In genomic region chr17:76251478-76252039, GRCh38 we compare ENCODE assay signal across 8 cellular contexts. TPM values are rescaled to one million over a fixed set of nuclear protein-coding genes. Genes with fewer than 3 reads are reported as not detected.
DNase-seq lines count a peak whose midpoint lies in the region; ATAC-seq and TF ChIP-seq lines count a peak whose summit lies in the region.

No MANE protein-coding gene starts in this region.

- no peaks in the 10 kb centered on the region for H3K79me2 ChIP-seq in GM23338 (replicated peaks; ENCODE audit: insufficient read depth)

- H3K9me2 ChIP-seq in GM23338 (ENCODE audit: insufficient read depth) = no peaks in the 10 kb centered on the region

- H4K20me1 ChIP-seq in GM23338 (replicated peaks; ENCODE audit: insufficient read depth) = no peaks in the 10 kb centered on the region

- no peaks in the 10 kb centered on the region for H3K9me3 ChIP-seq in right cardiac atrium (ENCODE audit: control insufficient read depth, low read length)

- H3K27me3 Mint-ChIP-seq in GM23338 (ENCODE audit: insufficient read depth, low read depth, poor library complexity) = peaks cover 10% of the 10 kb centered on the region
- H3K27me3 Mint-ChIP-seq in activated CD8-positive, alpha-beta T cell treated with anti-CD3 and anti-CD28 coated beads for 36 hours = no peaks in the 10 kb centered on the region

- no peaks in the 10 kb centered on the region for H3K36me3 Mint-ChIP-seq in GM23338 (ENCODE audit: low read depth)
- peaks cover 1% of the 10 kb centered on the region for H3K36me3 Mint-ChIP-seq in activated CD8-positive, alpha-beta T cell treated with anti-CD3 and anti-CD28 coated beads for 36 hours (ENCODE audit: low read depth)

- H3K9me3 Mint-ChIP-seq in GM23338 = no peaks in the 10 kb centered on the region
- no peaks in the 10 kb centered on the region for H3K9me3 Mint-ChIP-seq in activated CD8-positive, alpha-beta T cell treated with anti-CD3 and anti-CD28 coated beads for 36 hours

- H3K27ac Mint-ChIP-seq in GM23338 = peak overlapping the region; percentile 68; the same call in 1 of the 2 replicates
- peak overlapping the region; percentile 93 for H3K27ac Mint-ChIP-seq in activated CD8-positive, alpha-beta T cell treated with anti-CD3 and anti-CD28 coated beads for 36 hours

- H3K4me2 ChIP-seq in GM23338 = no peak overlapping the region

- H2AFZ ChIP-seq in GM23338 = no peak overlapping the region; the same call in 1 of the 2 replicates

- no peaks in the 10 kb centered on the region for H3K4me1 ChIP-seq in GM23338 (ENCODE audit: insufficient read depth)
- no peaks in the 10 kb centered on the region for H3K4me1 ChIP-seq in right cardiac atrium (ENCODE audit: control insufficient read depth, insufficient read depth, low read length)

- 77% methylated on average over 8 of the region's 8 CpGs for WGBS in right cardiac atrium

- DNase-seq in GM23338 (ENCODE audit: low spot score) (no peak), right cardiac atrium (no peak), substantia nigra (lab: John Stamatoyannopoulos, UW) (no peak), DMS 273 (lab: John Stamatoyannopoulos, UW; ENCODE audit: unreplicated experiment) (no peak)
- peak; percentile 0 for DNase-seq in activated CD8-positive, alpha-beta T cell treated with anti-CD3 and anti-CD28 coated beads for 36 hours
- DNase-seq in central memory CD4-positive, alpha-beta T cell = no peak

- 0 out of 2 replicates have a peak, but pooled peaks cover 3% of the 10 kb centered on the region for H3F3A ChIP-seq in GM23338 (replicated peaks; ENCODE audit: low read depth)

- H3K27ac ChIP-seq in GM23338 (ENCODE audit: low read depth) (no peak overlapping the region), right cardiac atrium (ENCODE audit: low read length) (peak overlapping the region; percentile 28), skin epidermis (peak overlapping the region in 19 of 21 experiments; percentile 9 to 88 (median 65)), substantia nigra (ENCODE audit: low read depth, low read length, poor library complexity, severe bottlenecking) (no peak overlapping the region)

- H3K4me1 Mint-ChIP-seq in GM23338 = peaks cover 5% of the 10 kb centered on the region
- peaks cover 58% of the 10 kb centered on the region for H3K4me1 Mint-ChIP-seq in activated CD8-positive, alpha-beta T cell treated with anti-CD3 and anti-CD28 coated beads for 36 hours (ENCODE audit: low read depth)

- CTCF ChIA-PET in activated CD8-positive, alpha-beta T cell treated with anti-CD3 and anti-CD28 coated beads for 36 hours (lab: Charles Lee) = interaction anchor here (1.0 to 1.3 kb wide), 2 partner anchors 12 to 28 kb away, joined by 5 to 6 read pairs; no protein-coding TSS in a partner anchor

- H3K36me3 ChIP-seq in GM23338 (ENCODE audit: insufficient read depth) = no peaks in the 10 kb centered on the region

- H3K4me3 ChIP-seq in GM23338 (no peak overlapping the region), right cardiac atrium (ENCODE audit: low read length) (no peak overlapping the region), skin epidermis (no peak overlapping the region)

- POLR2A ChIA-PET in activated CD8-positive, alpha-beta T cell treated with anti-CD3 and anti-CD28 coated beads for 36 hours (lab: Charles Lee) = interaction anchor here (0.8 to 29.4 kb wide), 7 partner anchors 8 to 134 kb away, joined by 3 to 960 read pairs (median 4); partner anchors contain the start of gene UBALD2

- ATAC-seq in GM23338 (no peak), right cardiac atrium (no peak), HG03457 (IDR thresholded peaks at IDR 0.05; ENCODE audit: unreplicated experiment) (no peak)
- no peak for ATAC-seq in activated CD8-positive, alpha-beta T cell treated with anti-CD3 and anti-CD28 coated beads for 36 hours

- no peak for TF ChIP-seq CTCF in GM23338 (conservative IDR thresholded peaks at IDR 0.05; ENCODE audit: low read depth in 2 of 2)
- TF ChIP-seq CTCF in activated CD8-positive, alpha-beta T cell treated with anti-CD3 and anti-CD28 coated beads for 36 hours (IDR thresholded peaks at IDR 0.05) = no peak

- H3K27me3 ChIP-seq in GM23338 (ENCODE audit: insufficient read depth) (no peaks in the 10 kb centered on the region), right cardiac atrium (ENCODE audit: control insufficient read depth, insufficient read depth) (no peaks in the 10 kb centered on the region)

- no peak overlapping the region for H3K4me3 Mint-ChIP-seq in GM23338
- H3K4me3 Mint-ChIP-seq in activated CD8-positive, alpha-beta T cell treated with anti-CD3 and anti-CD28 coated beads for 36 hours = peak overlapping the region; percentile 58

- intact Hi-C loops in activated CD8-positive, alpha-beta T cell treated with anti-CD3 and anti-CD28 coated beads for 36 hours (cut with micrococcal nuclease) = no loop called here
- intact Hi-C loops in right cardiac atrium (cut with DNase I) = no loop called here

TF ChIP-seq in GM23338, 12 proteins besides CTCF, POLR2A, EP300 and RAD21 (continues in another document):
- TF ChIP-seq ETS1 (IDR thresholded peaks at IDR 0.05) (no peak), JUNB (IDR thresholded peaks at IDR 0.05; ENCODE audit: unreplicated experiment) (no peak), NANOG (IDR thresholded peaks at IDR 0.05; ENCODE audit: borderline replicate concordance) (no peak), POLR2AphosphoS5 (IDR thresholded peaks at IDR 0.05; ENCODE audit: low read depth) (no peak), REST (IDR thresholded peaks at IDR 0.05; ENCODE audit: unreplicated experiment) (no peak), STAT1 (IDR thresholded peaks at IDR 0.05; ENCODE audit: unreplicated experiment) (no peak), EZH2phosphoT487 (IDR thresholded peaks at IDR 0.05; ENCODE audit: unreplicated experiment) (no peak), ZNF331 (CRISPR knock-in tag; IDR thresholded peaks at IDR 0.05; ENCODE audit: low read depth) (no peak), EZH2 (IDR thresholded peaks at IDR 0.05; ENCODE audit: low read depth, unreplicated experiment) (no peak)

RNA-seq across cellular contexts. Expression of gene RNF157, which starts 11.3 kb away (rescaled TPM):
- total RNA-seq in GM23338 (2014; rRNA removed; shearing (Covaris generic)) = 11.7 and 13.8 TPM in 2 replicates
- polyA plus RNA-seq in GM23338 (2016; fragmentation: Nextera tagmentation; extraction: Ambion mirVana) (7.8 and 8.5 TPM in 2 replicates), right cardiac atrium (12.1 TPM)
- 10 to 100 TPM; 37.2 to 44.5 TPM for total RNA-seq in activated CD8-positive, alpha-beta T cell treated with anti-CD3 and anti-CD28 coated beads for 36 hours
- 10 to 100 TPM; 10.2 to 18.8 (median 13.9) TPM for total RNA-seq in right cardiac atrium

RNA-seq across cellular contexts. Expression of gene UBALD2, which starts 13.6 kb away (rescaled TPM):
- 3.1 and 3.5 TPM in 2 replicates for total RNA-seq in GM23338 (2014; rRNA removed; shearing (Covaris generic))
- polyA plus RNA-seq in GM23338 (2016; fragmentation: Nextera tagmentation; extraction: Ambion mirVana) (2.2 and 3.3 TPM in 2 replicates), right cardiac atrium (19.5 TPM)
- 100 to 1,000 TPM; 267 to 270 TPM for total RNA-seq in activated CD8-positive, alpha-beta T cell treated with anti-CD3 and anti-CD28 coated beads for 36 hours
- total RNA-seq in right cardiac atrium = 10 to 100 TPM; 19.8 to 28.9 (median 24.5) TPM

RNA-seq across cellular contexts. Expression of gene QRICH2, which starts 56.5 kb away (rescaled TPM):
- 3.7 and 4.0 TPM in 2 replicates for total RNA-seq in GM23338 (2014; rRNA removed; shearing (Covaris generic))
- polyA plus RNA-seq in GM23338 (2016; fragmentation: Nextera tagmentation; extraction: Ambion mirVana) (1.1 and 2.2 TPM in 2 replicates), right cardiac atrium (2.1 TPM)
- under 1 TPM; 0.49 to 0.52 TPM for total RNA-seq in activated CD8-positive, alpha-beta T cell treated with anti-CD3 and anti-CD28 coated beads for 36 hours
- 1 to 10 TPM; 1.9 to 2.5 (median 2.2) TPM for total RNA-seq in right cardiac atrium

Comparison
In these comparisons a context has a peak if more than half of its experiments do, and no peak if none do; other contexts are left out.
1. H3K27ac ChIP-seq: peak in right cardiac atrium (single experiment) and skin epidermis (19 of 21); none in GM23338 (single experiment) and substantia nigra (single experiment).
2. RNA of gene UBALD2, which starts 13.6 kb away (total RNA-seq): 267 to 270 TPM in activated CD8-positive, alpha-beta T cell treated with anti-CD3 and anti-CD28 coated beads for 36 hours; 19.8 to 28.9 TPM in right cardiac atrium and 3.1 to 3.5 TPM in GM23338; every median in the first group is over 4 times any median in the second.